23 cellular contexts compared by ENCODE assay signal in the genomic region with DNA sequence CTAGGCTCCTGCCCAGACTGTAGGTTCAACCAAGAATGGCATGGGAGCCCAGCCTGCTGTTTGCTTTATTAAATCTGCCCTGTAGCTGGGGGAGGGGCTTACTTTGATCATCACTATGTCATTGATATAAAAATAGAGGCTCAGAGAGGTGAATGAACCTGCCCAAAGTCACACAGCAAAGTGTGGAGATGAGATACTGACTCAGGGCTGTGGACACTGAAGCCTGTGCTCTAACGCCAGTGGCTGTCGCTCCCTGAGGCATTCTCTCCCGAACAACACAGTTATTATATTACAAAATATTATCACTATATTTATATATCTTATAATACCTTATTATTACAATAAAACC. TPM values are rescaled to one million over a fixed set of nuclear protein-coding genes. Genes with fewer than 3 reads are reported as not detected.
A peak's percentile ranks its signal among the peaks of the same experiment; 100 is the strongest.
DNase-seq lines count a peak whose midpoint lies in the region; ATAC-seq, FAIRE-seq and TF ChIP-seq lines count a peak whose summit lies in the region.
"Had no signal": no experiment of that assay in that cellular context is flagged by ENCODE, and none has a peak within 500 bp of the region (broad histone marks: within the 10 kb centered on the region; RNA-seq: fewer than 3 reads in every experiment).

No MANE protein-coding gene starts in this region.

- H2AK5ac ChIP-seq in neuronal stem cell (ENCODE audit: low read depth, low read length) = peak overlapping the region; percentile 94

- peak overlapping the region; percentile 82 for H2BK5ac ChIP-seq in neuronal stem cell (ENCODE audit: low read length)

- no peak overlapping the region for H2AFZ ChIP-seq in HepG2 (ENCODE audit: low read length)
- no peak overlapping the region for H2AFZ ChIP-seq in neuronal stem cell (ENCODE audit: low read length)
- H2AFZ ChIP-seq: GM23338 had no signal

- H2BK120ac ChIP-seq in neuronal stem cell (ENCODE audit: low read depth, low read length) = no peak overlapping the region

- H3K4me3 ChIP-seq in right atrium auricular region (no peak overlapping the region), HepG2 (replicated peaks in 1 of 3; ENCODE audit: insufficient read depth in 1 of 3, low read depth in 2 of 3, low read length in 3 of 3) (no peak overlapping the region), neuronal stem cell (ENCODE audit: low read length in 2 of 2) (no peak overlapping the region)
- no peak overlapping the region for H3K4me3 ChIP-seq in BLaER1 treated with 17β-estradiol and CSF1 and Interleukin-3, amounts not matched to agents 10 nM and 100 nM
- H3K4me3 ChIP-seq: GM12878, GM23338 had no signal

- TF ChIP-seq POLR2A in HepG2 (IDR thresholded peaks at IDR 0.05; ENCODE audit: insufficient read depth in 1 of 2, low read depth in 2 of 2, low read length in 2 of 2) = no peak

- H3K18ac ChIP-seq in neuronal stem cell (ENCODE audit: low read length) = peak overlapping the region; percentile 57

- DNase-seq in cardiac septum (ENCODE audit: low spot score) (peak; percentile 17), right atrium auricular region (ENCODE audit: low spot score) (no peak), HepG2 (ENCODE audit: low spot score) (no peak), neuronal stem cell (ENCODE audit: low spot score) (no peak), NCI-H2081 (lab: John Stamatoyannopoulos, UW) (no peak)
- DNase-seq: CD4-positive, CD25-positive, alpha-beta regulatory T cell; CD8-positive, alpha-beta T cell; DMS153; DMS79; EL; GDM1; HFFc6 had no signal

- H3K23ac ChIP-seq in neuronal stem cell (ENCODE audit: low read depth, low read length, poor library complexity) = no peak overlapping the region

- H4K8ac ChIP-seq in neuronal stem cell (ENCODE audit: low read depth, low read length) = no peak overlapping the region

- no peak for ATAC-seq in HepG2
- no peak for ATAC-seq in HG03045 (IDR thresholded peaks at IDR 0.05; ENCODE audit: unreplicated experiment)
- ATAC-seq in HG02885 (IDR thresholded peaks at IDR 0.05; ENCODE audit: poor library complexity, unreplicated experiment) = no peak
- ATAC-seq: CD8-positive, alpha-beta T cell; GM12878; GM23338; HCT116 had no signal

- peaks cover 0 to 60% (median 4%) of the 10 kb centered on the region in 11 experiments; a peak in 10 of 22 replicates for H4K20me1 ChIP-seq in BLaER1 treated with 17β-estradiol and CSF1 and Interleukin-3, amounts not matched to agents 10 nM and 100 nM
- no peaks in the 10 kb centered on the region for H4K20me1 ChIP-seq in HepG2 (ENCODE audit: insufficient read depth, low read length)

- in situ Hi-C loops in HepG2 (cut with HindIII; ENCODE audit: extremely low pct_ligation_motif_present, low pct_unique_long_range_greater_than_20kb) = no loop called here

- no peaks in the 10 kb centered on the region for H3K79me1 ChIP-seq in neuronal stem cell (ENCODE audit: low read depth, low read length)

- intact Hi-C loops in cardiac septum (cut with DNase I) = no loop called here
- intact Hi-C loops in HepG2 (cut with micrococcal nuclease; ENCODE audit: unreplicated experiment) = no loop called here

- CTCF ChIA-PET in HepG2 (lab: Yijun Ruan, JAX; ENCODE audit: low intra/inter-chr PET ratio, low total read pairs) = no interaction called here

- no peak for TF ChIP-seq CTCF in right atrium auricular region (IDR thresholded peaks at IDR 0.05)
- TF ChIP-seq CTCF in HepG2 (CRISPR knock-in tag; IDR thresholded peaks at IDR 0.05) = no peak

- H3K4me1 ChIP-seq in right atrium auricular region (no peaks in the 10 kb centered on the region), HepG2 (ENCODE audit: insufficient read depth, low read length) (peaks cover 23% of the 10 kb centered on the region), neuronal stem cell (ENCODE audit: control insufficient read depth in 2 of 2, insufficient read depth in 1 of 2, low read depth in 1 of 2, low read length in 2 of 2) (peaks cover 6 to 19% of the 10 kb centered on the region in 2 donors)
- peaks cover 23 to 61% (median 44%) of the 10 kb centered on the region in 10 experiments for H3K4me1 ChIP-seq in BLaER1 treated with 17β-estradiol and CSF1 and Interleukin-3, amounts not matched to agents 10 nM and 100 nM
- H3K4me1 ChIP-seq: Caco-2 had no signal

- H3K27ac ChIP-seq in right atrium auricular region (no peak overlapping the region), HepG2 (ENCODE audit: extremely low read length, insufficient read depth, low read length) (no peak overlapping the region), neuronal stem cell (replicated peaks; ENCODE audit: low read length) (no peak overlapping the region)
- H3K27ac ChIP-seq in BLaER1 treated with 17β-estradiol and CSF1 and Interleukin-3, amounts not matched to agents 10 nM and 100 nM = peak overlapping the region in 2 of 11 experiments; percentile 36 to 57; a peak in 2 of 22 replicates
- H3K27ac ChIP-seq: 22Rv1, C4-2B had no signal

- no peak overlapping the region for H2BK12ac ChIP-seq in neuronal stem cell (ENCODE audit: low read length)

- H4K91ac ChIP-seq in neuronal stem cell (ENCODE audit: low read depth, low read length, poor library complexity) = no peak overlapping the region

- H2BK15ac ChIP-seq in neuronal stem cell (ENCODE audit: low read length) = no peak overlapping the region

- no peak overlapping the region for H3K4ac ChIP-seq in neuronal stem cell (ENCODE audit: low read length)

- H3K27me3 ChIP-seq in right atrium auricular region (no peaks in the 10 kb centered on the region), HepG2 (ENCODE audit: control insufficient read depth in 1 of 2, insufficient read depth in 2 of 2, low read length in 2 of 2) (no peaks in the 10 kb centered on the region), neuronal stem cell (ENCODE audit: control insufficient read depth in 3 of 3, insufficient read depth in 3 of 3, low read depth in 1 of 3, low read length in 3 of 3) (no peaks in the 10 kb centered on the region)
- peaks cover 0 to 7% (median 0%) of the 10 kb centered on the region in 11 experiments; a peak in 3 of 22 replicates for H3K27me3 ChIP-seq in BLaER1 treated with 17β-estradiol and CSF1 and Interleukin-3, amounts not matched to agents 10 nM and 100 nM

- TF ChIP-seq EP300 in HepG2 (IDR thresholded peaks at IDR 0.05; ENCODE audit: low read depth in 2 of 2, low read length in 2 of 2) (no peak), HepG2 (CRISPR knock-in tag; IDR thresholded peaks at IDR 0.05; ENCODE audit: borderline replicate concordance) (no peak)

- FAIRE-seq in HepG2 (lab: Jason Lieb, UNC) = no peak
- FAIRE-seq: A204.1, GM12878, GM19239 had no signal

- no peaks in the 10 kb centered on the region for H3K36me3 ChIP-seq in right atrium auricular region
- peaks cover 0 to 12% (median 0%) of the 10 kb centered on the region in 11 experiments; a peak in 4 of 22 replicates for H3K36me3 ChIP-seq in BLaER1 treated with 17β-estradiol and CSF1 and Interleukin-3, amounts not matched to agents 10 nM and 100 nM
- no peaks in the 10 kb centered on the region for H3K36me3 ChIP-seq in HepG2 (replicated peaks in 1 of 2; ENCODE audit: control insufficient read depth in 1 of 2, insufficient read depth in 2 of 2, low read length in 2 of 2)
- no peaks in the 10 kb centered on the region for H3K36me3 ChIP-seq in neuronal stem cell (replicated peaks in 1 of 2; ENCODE audit: control insufficient read depth in 2 of 2, insufficient read depth in 2 of 2, low read length in 2 of 2)

- 88% methylated on average over 3 of the region's 3 CpGs for WGBS in HepG2 (ENCODE audit: low lambda C conversion rate)
- no CpG with 5 or more reads among the region's 3 CpGs for whole genome bisulfite sequencing in neuronal stem cell (ENCODE audit: extremely low coverage in 2 of 2, insufficient read length in 2 of 2, insufficient replicate concordance in 1 of 2), 2 donors

- no peak for TF ChIP-seq RAD21 in HepG2 (CRISPR knock-in tag; IDR thresholded peaks at IDR 0.05)

- H3K9me3 ChIP-seq in right atrium auricular region (no peaks in the 10 kb centered on the region), HepG2 (ENCODE audit: low read length) (no peaks in the 10 kb centered on the region), neuronal stem cell (replicated peaks in 1 of 2; ENCODE audit: control insufficient read depth in 2 of 2, insufficient read depth in 1 of 2, low read depth in 1 of 2, low read length in 2 of 2) (no peaks in the 10 kb centered on the region)
- H3K9me3 ChIP-seq in BLaER1 treated with 17β-estradiol and CSF1 and Interleukin-3, amounts not matched to agents 10 nM and 100 nM (replicated peaks in 1 of 11) = no peaks in the 10 kb centered on the region
- H3K9me3 ChIP-seq: Caco-2 had no signal

- POLR2A ChIA-PET in HepG2 (lab: Yijun Ruan, JAX) = no interaction called here

- H3K79me2 ChIP-seq in HepG2 (ENCODE audit: insufficient read depth, low read length) = no peaks in the 10 kb centered on the region

- H3K4me2 ChIP-seq in BLaER1 treated with 17β-estradiol and CSF1 and Interleukin-3, amounts not matched to agents 10 nM and 100 nM = peak overlapping the region in 9 of 11 experiments; percentile 42 to 77 (median 63); a peak in 8 of 22 replicates
- H3K4me2 ChIP-seq in HepG2 (ENCODE audit: low read depth, low read length) (no peak overlapping the region), neuronal stem cell (ENCODE audit: insufficient read depth, low read length, poor library complexity, severe bottlenecking) (no peak overlapping the region)
- H3K4me2 ChIP-seq: GM23338 had no signal

- BruUV-seq in HepG2 (replicated peaks; lab: Mats Ljungman, UMichigan) = no TSS peak

- peak overlapping the region in 2 of 11 experiments; percentile 4 to 19; a peak in 1 of 22 replicates for H3K9ac ChIP-seq in BLaER1 treated with 17β-estradiol and CSF1 and Interleukin-3, amounts not matched to agents 10 nM and 100 nM
- H3K9ac ChIP-seq in HepG2 (ENCODE audit: insufficient read depth, low read depth, low read length) (no peak overlapping the region), neuronal stem cell (ENCODE audit: low read depth, low read length, poor library complexity) (no peak overlapping the region)

- no peak overlapping the region for H3K14ac ChIP-seq in neuronal stem cell (ENCODE audit: low read length)

RNA-seq across cellular contexts. Expression of a gene that starts 3.5 kb away (rescaled TPM):
- total RNA-seq in cardiac septum (1.1 TPM), right atrium auricular region (not detected), HepG2 (2016; rRNA removed; fragmentation: Illumina TruSeq; extraction: Trizol) (0.10 and 0.22 TPM in 2 replicates)
- total RNA-seq in HepG2 (2016; cell fraction: cytosol; rRNA removed; fragmentation: Illumina TruSeq; extraction: Trizol; ENCODE audit: low read depth) = 0.09 and 0.20 TPM in 2 replicates
- 0.19 TPM in 1 of 2 replicates, not detected in the other for total RNA-seq in HepG2 (2016; cell fraction: insoluble cytoplasmic fraction; rRNA removed; fragmentation: Illumina TruSeq; extraction: Trizol)
- 0.25 TPM in 1 of 2 replicates, not detected in the other for total RNA-seq in HepG2 (2016; cell fraction: membrane; rRNA removed; fragmentation: Illumina TruSeq; extraction: Trizol)
- total RNA-seq in HepG2 (2016; cell fraction: nucleus; rRNA removed; fragmentation: Illumina TruSeq; extraction: Trizol) = 0.59 TPM in 1 of 2 replicates, not detected in the other
- 0.39 and 0.40 TPM in 2 replicates for polyA plus RNA-seq in HepG2 (2011; rRNA removed)
- polyA plus RNA-seq in HepG2 (2011; cell fraction: cytosol; rRNA removed) = 0.05 and 0.34 TPM in 2 replicates
- 2.2 and 3.5 TPM in 2 replicates for polyA plus RNA-seq in HepG2 (2011; cell fraction: nucleus; rRNA removed)
- 0.40 and 0.65 TPM in 2 replicates for polyA plus RNA-seq in HepG2 (2012)
- polyA plus RNA-seq in HepG2 (2016; cell fraction: cytosol; fragmentation: Illumina TruSeq; extraction: Trizol; ENCODE audit: low read depth) = 0.10 and 0.12 TPM in 2 replicates
- polyA plus RNA-seq in HepG2 (2016; cell fraction: insoluble cytoplasmic fraction; fragmentation: Illumina TruSeq; extraction: Trizol; ENCODE audit: low read depth) = 0.16 TPM in 1 of 2 replicates, not detected in the other
- polyA plus RNA-seq in HepG2 (2016; cell fraction: membrane; fragmentation: Illumina TruSeq; extraction: Trizol; ENCODE audit: low read depth) = 0.07 and 0.08 TPM in 2 replicates
- 0.36 and 0.65 TPM in 2 replicates for polyA plus RNA-seq in HepG2 (2016; cell fraction: nucleus; fragmentation: Illumina TruSeq; extraction: Trizol; ENCODE audit: insufficient read depth, low read depth)
- 0.14 and 1.0 TPM in 2 replicates for polyA minus RNA-seq in HepG2 (2011; rRNA and poly(A)+ RNA removed; ENCODE audit: low replicate concordance)
- polyA minus RNA-seq in HepG2 (2011; cell fraction: cytosol; rRNA and poly(A)+ RNA removed) = not detected in 2 replicates
- 1.9 and 2.0 TPM in 2 replicates for polyA minus RNA-seq in HepG2 (2011; cell fraction: nucleus; rRNA and poly(A)+ RNA removed)
- 0.13 TPM for polyA plus RNA-seq in neuronal stem cell (2013, experiment 1 of 2)
- polyA plus RNA-seq in neuronal stem cell (2013, experiment 2 of 2) = 0.12 TPM

RNA-seq across cellular contexts. Expression of a gene that starts 40.4 kb away (rescaled TPM):
- total RNA-seq in cardiac septum = 19.1 TPM
- 1 to 10 TPM; 7.0 to 9.9 TPM for total RNA-seq in right atrium auricular region
- 18.2 and 21.0 TPM in 2 replicates for total RNA-seq in HepG2 (2016; rRNA removed; fragmentation: Illumina TruSeq; extraction: Trizol)
- total RNA-seq in HepG2 (2016; cell fraction: cytosol; rRNA removed; fragmentation: Illumina TruSeq; extraction: Trizol; ENCODE audit: low read depth) = 9.3 and 11.0 TPM in 2 replicates
- 16.0 and 24.7 TPM in 2 replicates for total RNA-seq in HepG2 (2016; cell fraction: insoluble cytoplasmic fraction; rRNA removed; fragmentation: Illumina TruSeq; extraction: Trizol)
- total RNA-seq in HepG2 (2016; cell fraction: membrane; rRNA removed; fragmentation: Illumina TruSeq; extraction: Trizol) = 16.1 and 18.9 TPM in 2 replicates
- total RNA-seq in HepG2 (2016; cell fraction: nucleus; rRNA removed; fragmentation: Illumina TruSeq; extraction: Trizol) = 21.7 and 25.1 TPM in 2 replicates
- 27.7 and 35.5 TPM in 2 replicates for polyA plus RNA-seq in HepG2 (2011; rRNA removed)
- polyA plus RNA-seq in HepG2 (2011; cell fraction: cytosol; rRNA removed) = 11.1 and 23.9 TPM in 2 replicates
- 115 and 118 TPM in 2 replicates for polyA plus RNA-seq in HepG2 (2011; cell fraction: nucleus; rRNA removed)
- polyA plus RNA-seq in HepG2 (2012) = 37.4 and 43.4 TPM in 2 replicates
- 2.0 and 3.4 TPM in 2 replicates for polyA plus RNA-seq in HepG2 (2016; cell fraction: cytosol; fragmentation: Illumina TruSeq; extraction: Trizol; ENCODE audit: low read depth)
- 17.8 and 20.5 TPM in 2 replicates for polyA plus RNA-seq in HepG2 (2016; cell fraction: insoluble cytoplasmic fraction; fragmentation: Illumina TruSeq; extraction: Trizol; ENCODE audit: low read depth)
- polyA plus RNA-seq in HepG2 (2016; cell fraction: membrane; fragmentation: Illumina TruSeq; extraction: Trizol; ENCODE audit: low read depth) = 5.5 and 5.6 TPM in 2 replicates
- polyA plus RNA-seq in HepG2 (2016; cell fraction: nucleus; fragmentation: Illumina TruSeq; extraction: Trizol; ENCODE audit: insufficient read depth, low read depth) = 51.0 and 56.7 TPM in 2 replicates
- 4.5 and 52.2 TPM in 2 replicates for polyA minus RNA-seq in HepG2 (2011; rRNA and poly(A)+ RNA removed; ENCODE audit: low replicate concordance)
- 14.2 and 24.5 TPM in 2 replicates for polyA minus RNA-seq in HepG2 (2011; cell fraction: cytosol; rRNA and poly(A)+ RNA removed)
- 45.0 and 59.1 TPM in 2 replicates for polyA minus RNA-seq in HepG2 (2011; cell fraction: nucleus; rRNA and poly(A)+ RNA removed)
- 26.5 TPM for polyA plus RNA-seq in neuronal stem cell (2013, experiment 1 of 2)
- polyA plus RNA-seq in neuronal stem cell (2013, experiment 2 of 2) = 27.6 TPM

Comparison
In these comparisons a context has a peak if more than half of its experiments do, and no peak if none do; other contexts are left out.
1. H3K4me2 ChIP-seq: peak in BLaER1 treated with 17β-estradiol and CSF1 and Interleukin-3, amounts not matched to agents 10 nM and 100 nM (9 of 11); none in HepG2 (single experiment) and neuronal stem cell (single experiment).